ENCODE assay signal across 8 cellular contexts in the genomic region with DNA sequence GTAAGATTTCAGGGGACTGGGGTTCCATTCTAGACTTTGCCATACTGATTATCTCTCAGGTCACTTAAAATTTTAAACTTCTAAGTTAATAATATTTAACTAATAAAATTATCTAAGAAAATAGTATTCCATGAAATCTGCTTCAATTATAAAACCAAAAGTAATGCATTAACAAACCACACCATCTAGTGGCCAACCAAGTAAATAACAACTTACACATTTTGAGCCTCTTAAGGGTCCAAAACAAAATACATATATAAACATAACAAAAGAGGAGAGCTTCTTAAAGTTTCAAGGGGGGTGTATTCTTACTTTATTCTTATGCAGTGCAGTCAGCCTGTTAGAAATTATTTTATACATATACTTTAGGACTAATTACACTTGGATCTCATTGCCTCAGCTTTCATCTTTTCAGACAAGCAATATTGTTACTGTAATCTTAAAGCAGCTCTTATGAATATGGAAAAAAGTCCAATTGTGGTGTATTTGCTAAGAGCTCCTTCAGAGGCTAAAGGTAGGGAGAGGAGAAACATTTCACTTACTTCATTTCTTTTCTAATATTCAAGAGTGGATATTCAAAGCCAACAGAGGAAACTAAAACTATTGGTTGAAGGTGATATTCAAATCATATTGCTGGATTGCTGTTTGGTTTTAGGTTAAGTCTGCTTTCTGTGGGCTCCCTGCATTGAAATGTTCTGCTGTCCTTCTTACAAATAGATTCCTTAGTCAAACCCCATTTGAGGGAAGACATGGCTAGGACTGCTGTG.
DNase-seq lines count a peak whose midpoint lies in the region; ATAC-seq and TF ChIP-seq lines count a peak whose summit lies in the region.

No MANE protein-coding gene starts in this region.

- POLR2A ChIA-PET in WTC11 (lab: Charles Lee), result no interaction called here

- H3K27ac Mint-ChIP-seq in WTC11 (peak overlapping the region; percentile 96), immature natural killer cell (peak overlapping the region in 5 of 6 donors; percentile 32 to 82 (median 78)), type B pancreatic cell (no peak overlapping the region)

- CTCF ChIA-PET in WTC11 (lab: Charles Lee), result interaction anchor here (0.6 to 1.8 kb wide), 12 partner anchors 9 to 841 kb away, joined by 3 to 16 read pairs (median 4); a partner anchor contains a TSS

- H3K4me3 Mint-ChIP-seq in WTC11, result no peak overlapping the region
- no peak overlapping the region for H3K4me3 Mint-ChIP-seq in immature natural killer cell
- H3K4me3 Mint-ChIP-seq in type B pancreatic cell, result no peak overlapping the region

- ATAC-seq in GM21737 (IDR thresholded peaks at IDR 0.05; ENCODE audit: unreplicated experiment), result peak; percentile 28
- no peak; the same call in 1 of the 2 replicates for ATAC-seq in WTC11

- H3K27me3 Mint-ChIP-seq in WTC11 (ENCODE audit: low read depth), result no peaks in the 10 kb centered on the region
- peaks cover 0 to 2% (median 0%) of the 10 kb centered on the region in 3 donors for H3K27me3 Mint-ChIP-seq in immature natural killer cell (ENCODE audit: low read depth in 3 of 3)
- H3K27me3 Mint-ChIP-seq in type B pancreatic cell, result no peaks in the 10 kb centered on the region

- H3K9me3 Mint-ChIP-seq in WTC11 (no peaks in the 10 kb centered on the region), immature natural killer cell (no peaks in the 10 kb centered on the region), type B pancreatic cell (no peaks in the 10 kb centered on the region)

- H3K4me1 Mint-ChIP-seq in WTC11 (peaks cover 26% of the 10 kb centered on the region), immature natural killer cell (peaks cover 2 to 11% of the 10 kb centered on the region in 2 donors), type B pancreatic cell (ENCODE audit: unreplicated experiment) (no peaks in the 10 kb centered on the region)

- peak; percentile 14 for DNase-seq in NOMO-1 treated with DMSO at 0.1 percent for 48 hours (lab: John Stamatoyannopoulos, UW; ENCODE audit: unreplicated experiment)
- DNase-seq in NOMO-1 treated with dmso at 0.1 percent for 144 hours (lab: John Stamatoyannopoulos, UW; ENCODE audit: unreplicated experiment), result no peak
- DNase-seq in LHCN-M2 (ENCODE audit: low read depth), result peak; percentile 21
- DNase-seq in WTC11 (ENCODE audit: low spot score), result no peak
- DNase-seq in immature natural killer cell, result peak; percentile 14 to 31 (median 22)
- no peak for DNase-seq in type B pancreatic cell (ENCODE audit: extremely low spot score, unreplicated experiment)
- no peak for DNase-seq in HuH-7 (ENCODE audit: low spot score)

- peaks cover 4% of the 10 kb centered on the region for H3K36me3 Mint-ChIP-seq in WTC11
- peaks cover 0 to 8% (median 4%) of the 10 kb centered on the region in 3 donors for H3K36me3 Mint-ChIP-seq in immature natural killer cell
- H3K36me3 Mint-ChIP-seq in type B pancreatic cell, result no peaks in the 10 kb centered on the region

- TF ChIP-seq CTCF in WTC11 (IDR thresholded peaks at IDR 0.05) (peak; percentile 56), type B pancreatic cell (conservative IDR thresholded peaks at IDR 0.05) (peak; percentile 89)

TF ChIP-seq in WTC11, 78 proteins besides CTCF, POLR2A, EP300 and RAD21:
- TF ChIP-seq ZNF416 (CRISPR knock-in tag; IDR thresholded peaks at IDR 0.05) (no peak), CREM (CRISPR knock-in tag; IDR thresholded peaks at IDR 0.05) (no peak), ELF4 (CRISPR knock-in tag; IDR thresholded peaks at IDR 0.05; ENCODE audit: low read depth) (no peak), NR1H2 (CRISPR knock-in tag; IDR thresholded peaks at IDR 0.05) (no peak), ZBTB21 (CRISPR knock-in tag; IDR thresholded peaks at IDR 0.05; ENCODE audit: borderline replicate concordance) (no peak), SMAD3 (CRISPR knock-in tag; IDR thresholded peaks at IDR 0.05; ENCODE audit: borderline replicate concordance) (no peak), GTF2I (CRISPR knock-in tag; conservative IDR thresholded peaks at IDR 0.05) (no peak), HMGA2 (CRISPR knock-in tag; IDR thresholded peaks at IDR 0.05) (no peak), SMAD4 (CRISPR knock-in tag; IDR thresholded peaks at IDR 0.05) (no peak), KAT7 (CRISPR knock-in tag; IDR thresholded peaks at IDR 0.05; ENCODE audit: borderline replicate concordance) (no peak), NFE2L1 (CRISPR knock-in tag; IDR thresholded peaks at IDR 0.05) (no peak), CBFB (CRISPR knock-in tag; IDR thresholded peaks at IDR 0.05; ENCODE audit: low read depth) (no peak)
- TF ChIP-seq, protein P1, sequence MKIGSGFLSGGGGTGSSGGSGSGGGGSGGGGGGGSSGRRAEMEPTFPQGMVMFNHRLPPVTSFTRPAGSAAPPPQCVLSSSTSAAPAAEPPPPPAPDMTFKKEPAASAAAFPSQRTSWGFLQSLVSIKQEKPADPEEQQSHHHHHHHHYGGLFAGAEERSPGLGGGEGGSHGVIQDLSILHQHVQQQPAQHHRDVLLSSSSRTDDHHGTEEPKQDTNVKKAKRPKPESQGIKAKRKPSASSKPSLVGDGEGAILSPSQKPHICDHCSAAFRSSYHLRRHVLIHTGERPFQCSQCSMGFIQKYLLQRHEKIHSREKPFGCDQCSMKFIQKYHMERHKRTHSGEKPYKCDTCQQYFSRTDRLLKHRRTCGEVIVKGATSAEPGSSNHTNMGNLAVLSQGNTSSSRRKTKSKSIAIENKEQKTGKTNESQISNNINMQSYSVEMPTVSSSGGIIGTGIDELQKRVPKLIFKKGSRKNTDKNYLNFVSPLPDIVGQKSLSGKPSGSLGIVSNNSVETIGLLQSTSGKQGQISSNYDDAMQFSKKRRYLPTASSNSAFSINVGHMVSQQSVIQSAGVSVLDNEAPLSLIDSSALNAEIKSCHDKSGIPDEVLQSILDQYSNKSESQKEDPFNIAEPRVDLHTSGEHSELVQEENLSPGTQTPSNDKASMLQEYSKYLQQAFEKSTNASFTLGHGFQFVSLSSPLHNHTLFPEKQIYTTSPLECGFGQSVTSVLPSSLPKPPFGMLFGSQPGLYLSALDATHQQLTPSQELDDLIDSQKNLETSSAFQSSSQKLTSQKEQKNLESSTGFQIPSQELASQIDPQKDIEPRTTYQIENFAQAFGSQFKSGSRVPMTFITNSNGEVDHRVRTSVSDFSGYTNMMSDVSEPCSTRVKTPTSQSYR (CRISPR knock-in tag; IDR thresholded peaks at IDR 0.05), result no peak
- TF ChIP-seq, protein P2, sequence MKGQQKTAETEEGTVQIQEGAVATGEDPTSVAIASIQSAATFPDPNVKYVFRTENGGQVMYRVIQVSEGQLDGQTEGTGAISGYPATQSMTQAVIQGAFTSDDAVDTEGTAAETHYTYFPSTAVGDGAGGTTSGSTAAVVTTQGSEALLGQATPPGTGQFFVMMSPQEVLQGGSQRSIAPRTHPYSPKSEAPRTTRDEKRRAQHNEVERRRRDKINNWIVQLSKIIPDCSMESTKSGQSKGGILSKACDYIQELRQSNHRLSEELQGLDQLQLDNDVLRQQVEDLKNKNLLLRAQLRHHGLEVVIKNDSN (CRISPR knock-in tag; IDR thresholded peaks at IDR 0.05), result no peak

Comparison
In these comparisons a context has a peak if more than half of its experiments do, and no peak if none do; other contexts are left out.
1. DNase-seq: peak in NOMO-1 treated with DMSO at 0.1 percent for 48 hours (single experiment), LHCN-M2 (single experiment) and immature natural killer cell (3 of 3); none in NOMO-1 treated with dmso at 0.1 percent for 144 hours (single experiment), WTC11 (single experiment), type B pancreatic cell (single experiment) and HuH-7 (single experiment).